Comparison of ENCODE assay signal across 14 cellular contexts in genomic region chr18:57475903-57476302, GRCh38. TPM values are rescaled to one million over a fixed set of nuclear protein-coding genes. Genes with fewer than 3 reads are reported as not detected.
DNase-seq lines count a peak whose midpoint lies in the region; ATAC-seq and TF ChIP-seq lines count a peak whose summit lies in the region.
"Had no signal": no experiment of that assay in that cellular context is flagged by ENCODE, and none has a peak within 500 bp of the region (broad histone marks: within the 10 kb centered on the region; RNA-seq: fewer than 3 reads in every experiment).

No MANE protein-coding gene starts in this region.

- no peaks in the 10 kb centered on the region for H3K27me3 ChIP-seq in neural progenitor cell
- H3K27me3 ChIP-seq in ovary, result no peaks in the 10 kb centered on the region
- H3K27me3 ChIP-seq in gastroesophageal sphincter, result no peaks in the 10 kb centered on the region
- H3K27me3 ChIP-seq: BLaER1 treated with 17β-estradiol and CSF1 and Interleukin-3, amounts not matched to agents 10 nM and 100 nM had no signal

- H2AFZ ChIP-seq in neural progenitor cell (replicated peaks), result peak overlapping the region; percentile 92
- H2AFZ ChIP-seq: GM23248 had no signal

- intact Hi-C loops in ovary (cut with DNase I), result no loop called here

- no peak overlapping the region for H3K27ac Mint-ChIP-seq in neural progenitor cell

- H3K4me2 ChIP-seq in neural progenitor cell, result peak overlapping the region; percentile 18

- H3K4me3 ChIP-seq in neural progenitor cell (no peak overlapping the region), ovary (no peak overlapping the region), gastroesophageal sphincter (no peak overlapping the region)
- H3K4me3 ChIP-seq: BLaER1 treated with 17β-estradiol and CSF1 and Interleukin-3, amounts not matched to agents 10 nM and 100 nM; GM23248 had no signal

- H3K9me3 ChIP-seq in neural progenitor cell (ENCODE audit: low read depth) (no peaks in the 10 kb centered on the region), ovary (no peaks in the 10 kb centered on the region), gastroesophageal sphincter (no peaks in the 10 kb centered on the region)
- H3K9me3 ChIP-seq: BLaER1 treated with 17β-estradiol and CSF1 and Interleukin-3, amounts not matched to agents 10 nM and 100 nM had no signal

- no peak for ATAC-seq in gastroesophageal sphincter

- H3F3A ChIP-seq in neural progenitor cell (ENCODE audit: low read depth), result no peaks in the 10 kb centered on the region

- peaks cover 8% of the 10 kb centered on the region for H3K4me1 Mint-ChIP-seq in neural progenitor cell

- no peaks in the 10 kb centered on the region for H3K36me3 ChIP-seq in neural progenitor cell
- H3K36me3 ChIP-seq in ovary, result no peaks in the 10 kb centered on the region
- H3K36me3 ChIP-seq in gastroesophageal sphincter, result no peaks in the 10 kb centered on the region
- H3K36me3 ChIP-seq: BLaER1 treated with 17β-estradiol and CSF1 and Interleukin-3, amounts not matched to agents 10 nM and 100 nM had no signal

- 30 to 38% (median 37%) methylated on average over 4 of the region's 4 CpGs for WGBS in ovary, 3 donors
- WGBS in gastroesophageal sphincter (ENCODE audit: low coverage in 1 of 2), 2 donors, result 13 to 50% methylated on average over 1 to 4 of the region's 4 CpGs

- TF ChIP-seq CTCF in neural progenitor cell (IDR thresholded peaks at IDR 0.05) (no peak), ovary (IDR thresholded peaks at IDR 0.05) (no peak), gastroesophageal sphincter (IDR thresholded peaks at IDR 0.05) (no peak)

- TF ChIP-seq POLR2A in ovary (IDR thresholded peaks at IDR 0.05) (no peak), gastroesophageal sphincter (IDR thresholded peaks at IDR 0.05) (no peak)

- peaks cover 5% of the 10 kb centered on the region for H3K27me3 Mint-ChIP-seq in neural progenitor cell (ENCODE audit: insufficient read depth, low read depth)

- H3K4me3 Mint-ChIP-seq in neural progenitor cell, result no peak overlapping the region

- TF ChIP-seq EP300 in ovary (IDR thresholded peaks at IDR 0.05) (no peak), gastroesophageal sphincter (IDR thresholded peaks at IDR 0.05) (no peak)

- H4K20me1 ChIP-seq in neural progenitor cell (ENCODE audit: low read depth), result no peaks in the 10 kb centered on the region
- H4K20me1 ChIP-seq: BLaER1 treated with 17β-estradiol and CSF1 and Interleukin-3, amounts not matched to agents 10 nM and 100 nM had no signal

- DNase-seq in NCI-H2171 treated with DMSO at 0.1 percent for 48 hours (lab: John Stamatoyannopoulos, UW), result peak; percentile 10
- no peak for DNase-seq in NCI-H2171 (lab: John Stamatoyannopoulos, UW)
- peak; percentile 48 for DNase-seq in NOMO-1 treated with dmso at 0.1 percent for 144 hours (lab: John Stamatoyannopoulos, UW; ENCODE audit: unreplicated experiment)
- peak; percentile 12 for DNase-seq in UCSD-AML1 (lab: John Stamatoyannopoulos, UW; ENCODE audit: unreplicated experiment)
- DNase-seq in neural progenitor cell (ENCODE audit: low spot score), result no peak
- no peak for DNase-seq in activated CD8-positive, alpha-beta memory T cell treated with anti-CD3 and anti-CD28 coated beads, Interleukin-2, amount 50 U/mL, for 48 hours
- no peak for DNase-seq in ovary
- DNase-seq: GM23248, NCI-H1930, NCI-H510A, Right ventricle myocardium superior had no signal

- H3K27ac ChIP-seq in neural progenitor cell (no peak overlapping the region), ovary (no peak overlapping the region), gastroesophageal sphincter (no peak overlapping the region)
- H3K27ac ChIP-seq: 22Rv1; BLaER1 treated with 17β-estradiol and CSF1 and Interleukin-3, amounts not matched to agents 10 nM and 100 nM; GM23248 had no signal

- H3K9me3 Mint-ChIP-seq in neural progenitor cell, result no peaks in the 10 kb centered on the region

- peaks cover 2% of the 10 kb centered on the region for H3K36me3 Mint-ChIP-seq in neural progenitor cell

- H3K9ac ChIP-seq in neural progenitor cell, result no peak overlapping the region
- H3K9ac ChIP-seq: BLaER1 treated with 17β-estradiol and CSF1 and Interleukin-3, amounts not matched to agents 10 nM and 100 nM; GM23248 had no signal

- H3K79me2 ChIP-seq in neural progenitor cell (ENCODE audit: low read depth), result no peaks in the 10 kb centered on the region

- H3K4me1 ChIP-seq in neural progenitor cell (peaks cover 9% of the 10 kb centered on the region), ovary (ENCODE audit: insufficient read depth) (no peaks in the 10 kb centered on the region), gastroesophageal sphincter (no peaks in the 10 kb centered on the region)

RNA-seq across cellular contexts. Expression of gene ONECUT2, which starts 40.7 kb away (rescaled TPM):
- 0.06 and 0.15 TPM in 2 replicates for total RNA-seq in neural progenitor cell (ENCODE audit: low replicate concordance)
- total RNA-seq in ovary, result under 1 TPM; under 0.01 to 0.30 (median 0.15) TPM
- under 1 TPM; 0.01 to 0.08 TPM for polyA plus RNA-seq in ovary
- total RNA-seq in gastroesophageal sphincter, result under 1 TPM; under 0.01 to 0.23 (median 0.06) TPM
- total RNA-seq: GM23248 had no signal

Comparison
In these comparisons a context has a peak if more than half of its experiments do, and no peak if none do; other contexts are left out.
1. DNase-seq: peak in NCI-H2171 treated with DMSO at 0.1 percent for 48 hours (single experiment), NOMO-1 treated with dmso at 0.1 percent for 144 hours (single experiment) and UCSD-AML1 (single experiment); none in NCI-H2171 (single experiment), neural progenitor cell (single experiment), activated CD8-positive, alpha-beta memory T cell treated with anti-CD3 and anti-CD28 coated beads, Interleukin-2, amount 50 U/mL, for 48 hours (single experiment) and ovary (0 of 5).